24 cellular contexts compared by ENCODE assay signal in the genomic region with DNA sequence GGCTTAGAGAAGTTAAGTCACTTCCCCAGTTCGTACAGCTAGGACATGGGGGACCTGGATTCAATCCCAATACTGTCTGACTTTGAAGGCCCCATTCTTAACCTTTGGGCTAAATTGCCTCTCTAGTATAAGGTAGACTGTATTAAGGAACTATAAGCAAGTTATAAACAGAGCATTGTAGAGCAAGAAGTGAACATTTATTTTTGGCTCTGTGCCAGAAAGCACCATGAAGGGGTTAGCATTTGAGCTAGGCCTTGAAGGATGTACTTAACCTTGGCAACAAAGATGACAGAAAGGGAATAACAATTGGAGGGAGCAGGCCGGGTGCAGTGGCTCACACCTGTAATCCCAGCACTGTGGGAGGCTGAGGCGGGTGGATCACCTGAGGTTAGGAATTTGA. TPM values are rescaled to one million over a fixed set of nuclear protein-coding genes. Genes with fewer than 3 reads are reported as not detected.
DNase-seq lines count a peak whose midpoint lies in the region; ATAC-seq and TF ChIP-seq lines count a peak whose summit lies in the region.
"Had no signal": no experiment of that assay in that cellular context is flagged by ENCODE, and none has a peak within 500 bp of the region (broad histone marks: within the 10 kb centered on the region; RNA-seq: fewer than 3 reads in every experiment).

No MANE protein-coding gene starts in this region.

- TF ChIP-seq RAD21 in SK-N-SH (IDR thresholded peaks at IDR 0.05; ENCODE audit: low read length) = no peak
- TF ChIP-seq RAD21 in Ishikawa (IDR thresholded peaks at IDR 0.05; ENCODE audit: low read depth) = no peak

- TF ChIP-seq CTCF in SK-N-SH (IDR thresholded peaks at IDR 0.05) (no peak), activated B cell treated with CpG ODN at 0.5 μM for 24 hours (IDR thresholded peaks at IDR 0.05) (no peak), smooth muscle cell (IDR thresholded peaks at IDR 0.05; ENCODE audit: borderline replicate concordance, insufficient read depth, poor library complexity, severe bottlenecking) (no peak)

- H3K36me3 Mint-ChIP-seq in activated B cell treated with CpG ODN at 0.5 μM for 24 hours (ENCODE audit: low read depth) = peaks cover 37% of the 10 kb centered on the region

- no peak overlapping the region for H2AFZ ChIP-seq in SK-N-SH (ENCODE audit: low read depth)
- H2AFZ ChIP-seq in smooth muscle cell (ENCODE audit: low read depth) = no peak overlapping the region

- peaks cover 37% of the 10 kb centered on the region for H3K4me1 Mint-ChIP-seq in activated B cell treated with CpG ODN at 0.5 μM for 24 hours

- H3F3A ChIP-seq in SK-N-SH (replicated peaks; ENCODE audit: insufficient read depth) (peaks cover 35% of the 10 kb centered on the region), smooth muscle cell (ENCODE audit: low read depth) (peaks cover 28% of the 10 kb centered on the region)

- no peak overlapping the region for H3K4me3 Mint-ChIP-seq in activated B cell treated with CpG ODN at 0.5 μM for 24 hours
- H3K4me3 Mint-ChIP-seq: activated T-cell treated with anti-CD3 and anti-CD28 coated beads, Interleukin-2, amount 50 U/mL, for 24 hours; brain; naive B cell; T-helper 1 cell treated with Interleukin-12 subunit alpha and Interleukin-12 subunit beta and Interleukin-4 antibody, amounts not matched to agents 30 μg/mL and 1 μg/mL, for 36 hours had no signal

- H3K9ac ChIP-seq in SK-N-SH (no peak overlapping the region), smooth muscle cell (ENCODE audit: low read depth) (no peak overlapping the region)

- H3K4me2 ChIP-seq in SK-N-SH = no peak overlapping the region
- H3K4me2 ChIP-seq in smooth muscle cell = no peak overlapping the region

- CTCF ChIA-PET in SK-N-SH (lab: Yijun Ruan, JAX) (interaction anchor here (0.6 kb wide), 1 partner anchor 243 kb away, joined by 4 read pairs; no protein-coding TSS in a partner anchor), activated B cell treated with CpG ODN at 0.5 μM for 24 hours (lab: Charles Lee) (no interaction called here)

- DNase-seq in SK-N-SH (no peak), activated B cell treated with CpG ODN at 0.5 μM for 24 hours (no peak), smooth muscle cell (lab: John Stamatoyannopoulos, UW; ENCODE audit: unreplicated experiment) (no peak), foreskin melanocyte (no peak), iPS-NIHi7 (ENCODE audit: extremely low spot score) (no peak)
- DNase-seq: activated CD4-positive, alpha-beta T cell treated with anti-CD3 and anti-CD28 coated beads for 4 hours; activated naive CD4-positive, alpha-beta T cell; activated T-cell treated with anti-CD3 and anti-CD28 coated beads, Interleukin-2, amount 50 U/mL, for 24 hours; C1 segment of cervical spinal cord; effector memory CD4-positive, alpha-beta T cell; mesendoderm; naive B cell; NCI-H1092 treated with DMSO at 0.1 percent for 48 hours; NCI-H187 treated with DMSO at 0.1 percent for 48 hours; NCI-H446; occipital lobe; Peyer's patch; small intestine; stimulated activated CD4-positive, alpha-beta T cell treated with anti-CD3 and anti-CD28 coated beads, Interleukin-2, amount 100 ng/mL, for 24 hours had no signal

- H3K9me2 ChIP-seq in SK-N-SH = no peaks in the 10 kb centered on the region

- 93% methylated on average over 3 of the region's 3 CpGs for WGBS in SK-N-SH (ENCODE audit: low lambda C conversion rate)
- 89% methylated on average over 3 of the region's 3 CpGs for WGBS in smooth muscle cell (ENCODE audit: low lambda C conversion rate)

- peak overlapping the region; percentile 51 for H3K27ac Mint-ChIP-seq in activated B cell treated with CpG ODN at 0.5 μM for 24 hours
- H3K27ac Mint-ChIP-seq: activated T-cell treated with anti-CD3 and anti-CD28 coated beads, Interleukin-2, amount 50 U/mL, for 24 hours; brain had no signal

- POLR2A ChIA-PET in SK-N-SH (lab: Yijun Ruan, JAX) (no interaction called here), activated B cell treated with CpG ODN at 0.5 μM for 24 hours (lab: Charles Lee) (no interaction called here)

- H3K79me2 ChIP-seq in SK-N-SH (ENCODE audit: insufficient read depth) (peaks cover 76% of the 10 kb centered on the region), smooth muscle cell (ENCODE audit: low read depth) (peaks cover 17% of the 10 kb centered on the region)

- H3K4me1 ChIP-seq in SK-N-SH (ENCODE audit: control insufficient read depth in 1 of 2, insufficient read depth in 2 of 2, low read depth in 1 of 2, low read length in 1 of 2) = peaks cover 6 to 36% of the 10 kb centered on the region in 2 experiments; a peak in 3 of 4 replicates
- peaks cover 19% of the 10 kb centered on the region for H3K4me1 ChIP-seq in smooth muscle cell (ENCODE audit: low read depth)

- H3K27ac ChIP-seq in SK-N-SH (ENCODE audit: low read depth in 2 of 2, low read length in 1 of 2) (peak overlapping the region; percentile 19 to 96; a peak in 3 of 4 replicates), smooth muscle cell (ENCODE audit: low read depth) (peak overlapping the region; percentile 91)
- H3K27ac ChIP-seq: Peyer's patch had no signal

- H3K9me3 Mint-ChIP-seq in activated B cell treated with CpG ODN at 0.5 μM for 24 hours = peaks cover 6% of the 10 kb centered on the region

- H3K4me3 ChIP-seq in SK-N-SH (ENCODE audit: low read depth in 2 of 2, low read length in 1 of 2) (no peak overlapping the region), smooth muscle cell (no peak overlapping the region)
- H3K4me3 ChIP-seq: Peyer's patch had no signal

- no peaks in the 10 kb centered on the region for H4K20me1 ChIP-seq in SK-N-SH (ENCODE audit: insufficient read depth)
- no peaks in the 10 kb centered on the region for H4K20me1 ChIP-seq in smooth muscle cell (ENCODE audit: low read depth)

- no peak for ATAC-seq in SK-N-SH treated with all-trans-retinoic acid at 6 μM for 48 hours
- ATAC-seq in activated B cell treated with CpG ODN at 0.5 μM for 24 hours (ENCODE audit: low read depth) = no peak
- no peak for ATAC-seq in HG02852 (IDR thresholded peaks at IDR 0.05; ENCODE audit: unreplicated experiment)

- H3K36me3 ChIP-seq in SK-N-SH (replicated peaks in 1 of 2; ENCODE audit: control insufficient read depth in 1 of 2, insufficient read depth in 2 of 2, low read length in 1 of 2) = peaks cover 5 to 30% of the 10 kb centered on the region in 2 experiments
- H3K36me3 ChIP-seq in smooth muscle cell (ENCODE audit: low read depth) = no peaks in the 10 kb centered on the region

- H3K9me3 ChIP-seq in SK-N-SH (no peaks in the 10 kb centered on the region), smooth muscle cell (replicated peaks; ENCODE audit: low read depth) (peaks cover 6% of the 10 kb centered on the region)
- H3K9me3 ChIP-seq: Peyer's patch had no signal

- TF ChIP-seq EP300 in SK-N-SH (IDR thresholded peaks at IDR 0.05; ENCODE audit: borderline replicate concordance in 1 of 2, low read depth in 1 of 2, low read length in 1 of 2) (no peak), Ishikawa (IDR thresholded peaks at IDR 0.05; ENCODE audit: borderline replicate concordance) (no peak)

- H3K27me3 ChIP-seq in SK-N-SH (ENCODE audit: insufficient read depth) (no peaks in the 10 kb centered on the region), smooth muscle cell (ENCODE audit: low read depth) (no peaks in the 10 kb centered on the region)
- H3K27me3 ChIP-seq: Peyer's patch had no signal

- no peaks in the 10 kb centered on the region for H3K27me3 Mint-ChIP-seq in activated B cell treated with CpG ODN at 0.5 μM for 24 hours
- H3K27me3 Mint-ChIP-seq: activated T-cell treated with anti-CD3 and anti-CD28 coated beads, Interleukin-2, amount 50 U/mL, for 24 hours; brain; naive B cell had no signal

- intact Hi-C loops in activated B cell treated with CpG ODN at 0.5 μM for 24 hours (cut with micrococcal nuclease) = loop anchor here (2.0 kb wide), 1 partner anchor 15 kb away; no protein-coding TSS in a partner anchor

TF ChIP-seq in SK-N-SH treated with all-trans-retinoic acid at 6 μM for 48 hours, 23 proteins besides CTCF, POLR2A, EP300 and RAD21:
- TF ChIP-seq TOX (CRISPR knock-in tag; IDR thresholded peaks at IDR 0.05; ENCODE audit: borderline replicate concordance) = no peak
- TF ChIP-seq ESRRG (CRISPR knock-in tag; IDR thresholded peaks at IDR 0.05) = no peak

TF ChIP-seq in Ishikawa, 13 proteins besides CTCF, POLR2A, EP300 and RAD21 (continues in another document):
- TF ChIP-seq, protein P1, sequence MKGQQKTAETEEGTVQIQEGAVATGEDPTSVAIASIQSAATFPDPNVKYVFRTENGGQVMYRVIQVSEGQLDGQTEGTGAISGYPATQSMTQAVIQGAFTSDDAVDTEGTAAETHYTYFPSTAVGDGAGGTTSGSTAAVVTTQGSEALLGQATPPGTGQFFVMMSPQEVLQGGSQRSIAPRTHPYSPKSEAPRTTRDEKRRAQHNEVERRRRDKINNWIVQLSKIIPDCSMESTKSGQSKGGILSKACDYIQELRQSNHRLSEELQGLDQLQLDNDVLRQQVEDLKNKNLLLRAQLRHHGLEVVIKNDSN (IDR thresholded peaks at IDR 0.05) = no peak
- TF ChIP-seq EGR1 (IDR thresholded peaks at IDR 0.05) (no peak), NFIC (IDR thresholded peaks at IDR 0.05) (peak; percentile 85)
- TF ChIP-seq, protein P2, sequence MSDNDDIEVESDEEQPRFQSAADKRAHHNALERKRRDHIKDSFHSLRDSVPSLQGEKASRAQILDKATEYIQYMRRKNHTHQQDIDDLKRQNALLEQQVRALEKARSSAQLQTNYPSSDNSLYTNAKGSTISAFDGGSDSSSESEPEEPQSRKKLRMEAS (IDR thresholded peaks at IDR 0.05) = no peak

RNA-seq across cellular contexts. Expression of a gene that starts 32.8 kb away (rescaled TPM):
- polyA plus RNA-seq in SK-N-SH (2012; rRNA removed) (56.3 and 78.9 TPM in 2 replicates), smooth muscle cell (23.6 and 25.9 TPM in 2 replicates)
- polyA plus RNA-seq in SK-N-SH (2012; cell fraction: cytosol; rRNA removed) = 45.8 and 54.1 TPM in 2 replicates
- polyA plus RNA-seq in SK-N-SH (2012; cell fraction: nucleus; rRNA removed) = 43.7 and 69.2 TPM in 2 replicates
- total RNA-seq in activated B cell treated with CpG ODN at 0.5 μM for 24 hours (32.5 and 41.5 TPM in 2 replicates), smooth muscle cell (24.6 and 28.4 TPM in 2 replicates)
